19 cellular contexts compared by ENCODE assay signal in the genomic region with DNA sequence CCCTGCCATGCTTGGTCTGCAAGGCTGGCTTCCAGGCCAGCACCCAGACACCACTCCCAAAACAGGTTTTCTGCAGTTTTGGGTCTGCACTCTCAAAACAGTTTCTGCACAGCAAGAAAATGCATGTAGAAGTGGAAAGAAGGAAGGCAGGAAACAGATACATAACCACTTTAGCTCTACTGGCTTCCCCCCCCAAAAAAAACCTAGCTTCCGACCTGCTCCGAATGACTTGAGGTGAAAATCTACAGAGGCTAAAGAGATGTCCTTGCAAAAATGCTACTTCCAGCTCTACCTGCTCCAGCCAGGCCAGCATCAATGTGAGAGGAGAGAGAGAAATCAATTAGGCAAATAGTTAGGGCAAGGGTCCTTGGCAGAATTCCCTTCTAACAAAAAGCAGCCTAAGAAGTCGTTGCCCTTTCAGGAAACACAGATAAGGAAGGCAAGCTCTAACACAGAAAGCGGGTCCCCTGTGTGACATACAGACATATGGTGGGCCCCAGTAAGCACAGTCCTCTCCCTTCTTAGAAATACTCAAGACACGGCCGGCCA. TPM values are rescaled to one million over a fixed set of nuclear protein-coding genes. Genes with fewer than 3 reads are reported as not detected.
A peak's percentile ranks its signal among the peaks of the same experiment; 100 is the strongest.
DNase-seq lines count a peak whose midpoint lies in the region; ATAC-seq and TF ChIP-seq lines count a peak whose summit lies in the region.
"Had no signal": no experiment of that assay in that cellular context is flagged by ENCODE, and none has a peak within 500 bp of the region (broad histone marks: within the 10 kb centered on the region; RNA-seq: fewer than 3 reads in every experiment).

No MANE protein-coding gene starts in this region.

- H3K4me3 ChIP-seq in effector memory CD4-positive, alpha-beta T cell (ENCODE audit: insufficient read depth, low read depth, low read length, poor library complexity, severe bottlenecking) = peak overlapping the region; percentile 28
- no peak overlapping the region for H3K4me3 ChIP-seq in mucosa of descending colon
- H3K4me3 ChIP-seq: A549, GM23248, spleen, tibial artery had no signal

- peaks cover 12% of the 10 kb centered on the region for H3K36me3 ChIP-seq in effector memory CD4-positive, alpha-beta T cell (ENCODE audit: control insufficient read depth, insufficient read depth, low read length)
- no peaks in the 10 kb centered on the region for H3K36me3 ChIP-seq in mucosa of descending colon (ENCODE audit: low read depth)

- ATAC-seq in stimulated activated memory B cell treated with anti-CD40 and anti-IgM and Interleukin-4, amounts not matched to agents 10 μg/mL and 1 μg/mL and 100 μg/mL, for 72 hours = no peak
- ATAC-seq in mucosa of descending colon = no peak
- ATAC-seq: A549, foreskin keratinocyte had no signal

- peak overlapping the region; percentile 85 for H3K4me3 Mint-ChIP-seq in activated T-cell treated with anti-CD3 and anti-CD28 coated beads, Interleukin-2, amount 50 U/mL, for 24 hours
- H3K4me3 Mint-ChIP-seq in T-helper 2 cell treated with Interferon-gamma antibody and Interleukin-4, amounts not matched to agents 5 μg/mL and 100 μg/mL, for 36 hours = peak overlapping the region; percentile 86
- no peak overlapping the region for H3K4me3 Mint-ChIP-seq in stimulated activated memory B cell treated with anti-CD40 and anti-IgM and Interleukin-4, amounts not matched to agents 10 μg/mL and 1 μg/mL and 100 μg/mL, for 72 hours
- H3K4me3 Mint-ChIP-seq: CD14-positive monocyte had no signal

- no peak overlapping the region for H3K27ac ChIP-seq in effector memory CD4-positive, alpha-beta T cell (ENCODE audit: insufficient read depth, low read length, poor library complexity, severe bottlenecking)
- H3K27ac ChIP-seq: A549, foreskin keratinocyte, GM23248, tibial artery had no signal

- H3K36me3 Mint-ChIP-seq in activated T-cell treated with anti-CD3 and anti-CD28 coated beads, Interleukin-2, amount 50 U/mL, for 24 hours (ENCODE audit: low read depth) = peaks cover 73% of the 10 kb centered on the region
- H3K36me3 Mint-ChIP-seq in T-helper 2 cell treated with Interferon-gamma antibody and Interleukin-4, amounts not matched to agents 5 μg/mL and 100 μg/mL, for 36 hours (ENCODE audit: low read depth) = peaks cover 38% of the 10 kb centered on the region
- peaks cover 16% of the 10 kb centered on the region for H3K36me3 Mint-ChIP-seq in stimulated activated memory B cell treated with anti-CD40 and anti-IgM and Interleukin-4, amounts not matched to agents 10 μg/mL and 1 μg/mL and 100 μg/mL, for 72 hours

- H3K27me3 Mint-ChIP-seq in activated T-cell treated with anti-CD3 and anti-CD28 coated beads, Interleukin-2, amount 50 U/mL, for 24 hours = no peaks in the 10 kb centered on the region
- no peaks in the 10 kb centered on the region for H3K27me3 Mint-ChIP-seq in T-helper 2 cell treated with Interferon-gamma antibody and Interleukin-4, amounts not matched to agents 5 μg/mL and 100 μg/mL, for 36 hours (ENCODE audit: low read depth)
- H3K27me3 Mint-ChIP-seq in stimulated activated memory B cell treated with anti-CD40 and anti-IgM and Interleukin-4, amounts not matched to agents 10 μg/mL and 1 μg/mL and 100 μg/mL, for 72 hours = no peaks in the 10 kb centered on the region

- H3K27ac Mint-ChIP-seq in activated T-cell treated with anti-CD3 and anti-CD28 coated beads, Interleukin-2, amount 50 U/mL, for 24 hours = peak overlapping the region; percentile 81
- peak overlapping the region; percentile 76 for H3K27ac Mint-ChIP-seq in T-helper 2 cell treated with Interferon-gamma antibody and Interleukin-4, amounts not matched to agents 5 μg/mL and 100 μg/mL, for 36 hours
- H3K27ac Mint-ChIP-seq in stimulated activated memory B cell treated with anti-CD40 and anti-IgM and Interleukin-4, amounts not matched to agents 10 μg/mL and 1 μg/mL and 100 μg/mL, for 72 hours = peak overlapping the region; percentile 58

- DNase-seq in activated T-cell treated with anti-CD3 and anti-CD28 coated beads, Interleukin-2, amount 50 U/mL, for 24 hours = no peak
- DNase-seq in activated T-cell treated with anti-CD3 and anti-CD28 coated beads, Interleukin-2, amount 50 U/mL, for 1 hour = no peak
- DNase-seq in T-helper 2 cell treated with Interferon-gamma antibody and Interleukin-4, amounts not matched to agents 5 μg/mL and 100 μg/mL, for 36 hours (ENCODE audit: low spot score) = no peak
- DNase-seq in effector memory CD4-positive, alpha-beta T cell = no peak
- DNase-seq in GM13977 (ENCODE audit: low spot score) (no peak), D341Med (ENCODE audit: low spot score) (no peak), mucosa of descending colon (no peak)
- DNase-seq: cortex of kidney; foreskin keratinocyte; GM23248; NCI-H146; NCI-H345; SK-N-SH; spleen; stimulated activated CD8-positive, alpha-beta memory T cell treated with anti-CD3 and anti-CD28 coated beads, Interleukin-4, amount 100 ng/mL, for 48 hours; tibial artery had no signal

- no peaks in the 10 kb centered on the region for H3K27me3 ChIP-seq in effector memory CD4-positive, alpha-beta T cell (replicated peaks; ENCODE audit: control insufficient read depth, insufficient read depth, low read length, poor library complexity, severe bottlenecking)
- H3K27me3 ChIP-seq: foreskin keratinocyte, spleen, tibial artery had no signal

- H3K4me1 ChIP-seq in effector memory CD4-positive, alpha-beta T cell (ENCODE audit: control insufficient read depth, insufficient read depth, low read length, poor library complexity, severe bottlenecking) = peaks cover 47% of the 10 kb centered on the region
- H3K4me1 ChIP-seq in mucosa of descending colon (ENCODE audit: low read depth) = peaks cover 24% of the 10 kb centered on the region
- H3K4me1 ChIP-seq: foreskin keratinocyte had no signal

- H3K4me1 Mint-ChIP-seq in activated T-cell treated with anti-CD3 and anti-CD28 coated beads, Interleukin-2, amount 50 U/mL, for 24 hours (ENCODE audit: low read depth) = peaks cover 81% of the 10 kb centered on the region
- peaks cover 51% of the 10 kb centered on the region for H3K4me1 Mint-ChIP-seq in T-helper 2 cell treated with Interferon-gamma antibody and Interleukin-4, amounts not matched to agents 5 μg/mL and 100 μg/mL, for 36 hours (ENCODE audit: low read depth)
- H3K4me1 Mint-ChIP-seq in stimulated activated memory B cell treated with anti-CD40 and anti-IgM and Interleukin-4, amounts not matched to agents 10 μg/mL and 1 μg/mL and 100 μg/mL, for 72 hours = peaks cover 75% of the 10 kb centered on the region

- no peaks in the 10 kb centered on the region for H3K9me3 ChIP-seq in effector memory CD4-positive, alpha-beta T cell (ENCODE audit: control insufficient read depth, low read length)
- H3K9me3 ChIP-seq in mucosa of descending colon = no peaks in the 10 kb centered on the region
- H3K9me3 ChIP-seq: A549, SK-N-SH, spleen, tibial artery had no signal

- TF ChIP-seq CTCF in GM13977 (IDR thresholded peaks at IDR 0.05; ENCODE audit: extremely low read depth, insufficient read depth, missing control alignments) (no peak), mucosa of descending colon (IDR thresholded peaks at IDR 0.05) (no peak)

- intact Hi-C loops in mucosa of descending colon (cut with DNase I, micrococcal nuclease) = no loop called here

- in situ Hi-C loops in GM13977 (cut with MboI; ENCODE audit: low pct_unique_long_range_greater_than_20kb, low sequenced_read_pairs, unreplicated experiment) = no loop called here

- no peaks in the 10 kb centered on the region for H3K9me3 Mint-ChIP-seq in activated T-cell treated with anti-CD3 and anti-CD28 coated beads, Interleukin-2, amount 50 U/mL, for 24 hours
- H3K9me3 Mint-ChIP-seq in T-helper 2 cell treated with Interferon-gamma antibody and Interleukin-4, amounts not matched to agents 5 μg/mL and 100 μg/mL, for 36 hours = no peaks in the 10 kb centered on the region
- H3K9me3 Mint-ChIP-seq in stimulated activated memory B cell treated with anti-CD40 and anti-IgM and Interleukin-4, amounts not matched to agents 10 μg/mL and 1 μg/mL and 100 μg/mL, for 72 hours = no peaks in the 10 kb centered on the region
- H3K9me3 Mint-ChIP-seq: CD14-positive monocyte had no signal

RNA-seq across cellular contexts. Expression of a gene that starts 3.4 kb away (rescaled TPM):
- total RNA-seq in mucosa of descending colon = 10 to 100 TPM; 17.0 to 26.6 (median 18.4) TPM

RNA-seq across cellular contexts. Expression of a gene that starts 46.4 kb away (rescaled TPM):
- total RNA-seq in mucosa of descending colon = 1 to 10 TPM; 4.0 to 6.9 (median 6.7) TPM
